1 cellular context compared by ENCODE assay signal in the genomic region with DNA sequence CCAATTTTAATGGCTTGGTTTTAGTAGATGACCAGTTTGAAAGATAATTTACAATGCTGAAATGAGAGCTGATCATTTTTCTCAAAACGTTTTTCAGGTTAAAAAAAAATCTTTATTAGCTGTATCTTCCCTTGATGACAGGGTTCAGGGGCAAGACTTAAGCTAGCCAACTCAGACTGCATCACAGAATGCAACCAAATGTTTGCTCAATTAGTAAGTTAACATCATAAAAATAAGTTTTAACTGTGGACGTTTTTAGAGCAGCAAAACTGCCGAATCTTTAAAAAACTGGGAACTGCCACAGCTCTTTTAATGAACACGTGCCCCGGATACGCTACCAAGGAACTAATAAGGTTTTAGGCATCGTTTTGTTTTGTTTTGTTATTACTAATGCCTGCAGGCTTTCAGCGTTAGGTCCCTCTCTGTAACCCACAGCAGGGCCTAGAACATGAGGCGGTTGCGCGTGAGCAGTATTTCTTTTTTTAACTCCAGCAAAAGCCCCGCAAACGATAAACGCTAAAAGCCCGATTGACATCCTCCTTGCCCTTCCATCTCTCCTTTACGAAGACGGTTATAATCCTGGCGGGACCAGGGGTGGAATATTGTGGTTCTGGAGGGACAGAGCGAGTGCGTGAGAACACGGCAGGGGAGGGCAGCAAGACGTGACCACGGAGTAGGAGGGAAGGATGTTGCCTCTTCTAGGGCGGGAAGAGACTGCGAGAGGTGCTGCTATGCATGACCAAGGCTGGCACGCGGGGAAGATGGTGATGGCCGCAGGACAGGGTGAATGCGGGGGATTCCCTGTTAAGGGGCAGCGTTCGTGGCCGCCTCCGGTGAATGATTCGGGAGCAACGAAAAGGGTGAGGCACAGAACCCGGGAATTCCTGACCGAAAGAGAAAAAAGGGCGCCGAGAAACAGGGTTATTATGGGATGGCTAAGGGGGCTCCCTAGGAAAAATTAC.
TF ChIP-seq lines count a peak whose summit lies in the region.

No MANE protein-coding gene starts in this region.

TF ChIP-seq in GM23338, 12 proteins besides CTCF, POLR2A, EP300 and RAD21 (continued from another document):
- TF ChIP-seq, protein P1, sequence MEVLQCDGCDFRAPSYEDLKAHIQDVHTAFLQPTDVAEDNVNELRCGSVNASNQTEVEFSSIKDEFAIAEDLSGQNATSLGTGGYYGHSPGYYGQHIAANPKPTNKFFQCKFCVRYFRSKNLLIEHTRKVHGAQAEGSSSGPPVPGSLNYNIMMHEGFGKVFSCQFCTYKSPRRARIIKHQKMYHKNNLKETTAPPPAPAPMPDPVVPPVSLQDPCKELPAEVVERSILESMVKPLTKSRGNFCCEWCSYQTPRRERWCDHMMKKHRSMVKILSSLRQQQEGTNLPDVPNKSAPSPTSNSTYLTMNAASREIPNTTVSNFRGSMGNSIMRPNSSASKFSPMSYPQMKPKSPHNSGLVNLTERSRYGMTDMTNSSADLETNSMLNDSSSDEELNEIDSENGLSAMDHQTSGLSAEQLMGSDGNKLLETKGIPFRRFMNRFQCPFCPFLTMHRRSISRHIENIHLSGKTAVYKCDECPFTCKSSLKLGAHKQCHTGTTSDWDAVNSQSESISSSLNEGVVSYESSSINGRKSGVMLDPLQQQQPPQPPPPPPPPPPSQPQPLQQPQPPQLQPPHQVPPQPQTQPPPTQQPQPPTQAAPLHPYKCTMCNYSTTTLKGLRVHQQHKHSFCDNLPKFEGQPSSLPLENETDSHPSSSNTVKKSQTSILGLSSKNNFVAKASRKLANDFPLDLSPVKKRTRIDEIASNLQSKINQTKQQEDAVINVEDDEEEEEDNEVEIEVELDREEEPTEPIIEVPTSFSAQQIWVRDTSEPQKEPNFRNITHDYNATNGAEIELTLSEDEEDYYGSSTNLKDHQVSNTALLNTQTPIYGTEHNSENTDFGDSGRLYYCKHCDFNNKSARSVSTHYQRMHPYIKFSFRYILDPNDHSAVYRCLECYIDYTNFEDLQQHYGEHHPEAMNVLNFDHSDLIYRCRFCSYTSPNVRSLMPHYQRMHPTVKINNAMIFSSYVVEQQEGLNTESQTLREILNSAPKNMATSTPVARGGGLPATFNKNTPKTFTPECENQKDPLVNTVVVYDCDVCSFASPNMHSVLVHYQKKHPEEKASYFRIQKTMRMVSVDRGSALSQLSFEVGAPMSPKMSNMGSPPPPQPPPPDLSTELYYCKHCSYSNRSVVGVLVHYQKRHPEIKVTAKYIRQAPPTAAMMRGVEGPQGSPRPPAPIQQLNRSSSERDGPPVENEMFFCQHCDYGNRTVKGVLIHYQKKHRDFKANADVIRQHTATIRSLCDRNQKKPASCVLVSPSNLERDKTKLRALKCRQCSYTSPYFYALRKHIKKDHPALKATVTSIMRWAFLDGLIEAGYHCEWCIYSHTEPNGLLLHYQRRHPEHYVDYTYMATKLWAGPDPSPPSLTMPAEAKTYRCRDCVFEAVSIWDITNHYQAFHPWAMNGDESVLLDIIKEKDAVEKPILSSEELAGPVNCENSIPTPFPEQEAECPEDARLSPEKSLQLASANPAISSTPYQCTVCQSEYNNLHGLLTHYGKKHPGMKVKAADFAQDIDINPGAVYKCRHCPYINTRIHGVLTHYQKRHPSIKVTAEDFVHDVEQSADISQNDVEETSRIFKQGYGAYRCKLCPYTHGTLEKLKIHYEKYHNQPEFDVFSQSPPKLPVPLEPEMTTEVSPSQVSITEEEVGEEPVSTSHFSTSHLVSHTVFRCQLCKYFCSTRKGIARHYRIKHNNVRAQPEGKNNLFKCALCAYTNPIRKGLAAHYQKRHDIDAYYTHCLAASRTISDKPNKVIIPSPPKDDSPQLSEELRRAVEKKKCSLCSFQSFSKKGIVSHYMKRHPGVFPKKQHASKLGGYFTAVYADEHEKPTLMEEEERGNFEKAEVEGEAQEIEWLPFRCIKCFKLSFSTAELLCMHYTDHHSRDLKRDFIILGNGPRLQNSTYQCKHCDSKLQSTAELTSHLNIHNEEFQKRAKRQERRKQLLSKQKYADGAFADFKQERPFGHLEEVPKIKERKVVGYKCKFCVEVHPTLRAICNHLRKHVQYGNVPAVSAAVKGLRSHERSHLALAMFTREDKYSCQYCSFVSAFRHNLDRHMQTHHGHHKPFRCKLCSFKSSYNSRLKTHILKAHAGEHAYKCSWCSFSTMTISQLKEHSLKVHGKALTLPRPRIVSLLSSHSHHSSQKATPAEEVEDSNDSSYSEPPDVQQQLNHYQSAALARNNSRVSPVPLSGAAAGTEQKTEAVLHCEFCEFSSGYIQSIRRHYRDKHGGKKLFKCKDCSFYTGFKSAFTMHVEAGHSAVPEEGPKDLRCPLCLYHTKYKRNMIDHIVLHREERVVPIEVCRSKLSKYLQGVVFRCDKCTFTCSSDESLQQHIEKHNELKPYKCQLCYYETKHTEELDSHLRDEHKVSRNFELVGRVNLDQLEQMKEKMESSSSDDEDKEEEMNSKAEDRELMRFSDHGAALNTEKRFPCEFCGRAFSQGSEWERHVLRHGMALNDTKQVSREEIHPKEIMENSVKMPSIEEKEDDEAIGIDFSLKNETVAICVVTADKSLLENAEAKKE (CRISPR knock-in tag; IDR thresholded peaks at IDR 0.05), result no peak
- TF ChIP-seq ZNF331 (CRISPR knock-in tag; IDR thresholded peaks at IDR 0.05; ENCODE audit: low read depth) (no peak), REST (IDR thresholded peaks at IDR 0.05; ENCODE audit: unreplicated experiment) (no peak)
TF ChIP-seq in GM23338: peak in this region for 0.
